In genomic region chr7:101936612-101937231, GRCh38 we compare ENCODE assay signal across 10 cellular contexts.
DNase-seq lines count a peak whose midpoint lies in the region; ATAC-seq and TF ChIP-seq lines count a peak whose summit lies in the region.
"Had no signal": no experiment of that assay in that cellular context is flagged by ENCODE, and none has a peak within 500 bp of the region (broad histone marks: within the 10 kb centered on the region; RNA-seq: fewer than 3 reads in every experiment).

No MANE protein-coding gene starts in this region.

- no peaks in the 10 kb centered on the region for H3K36me3 Mint-ChIP-seq in natural killer cell treated with Interleukin-12 subunit alpha and Interleukin-12 subunit beta and Interleukin-15 and Interleukin-18, amount 100 ng/mL, for 72 hours

- H3K27ac Mint-ChIP-seq in natural killer cell treated with Interleukin-12 subunit alpha and Interleukin-12 subunit beta and Interleukin-15 and Interleukin-18, amount 100 ng/mL, for 72 hours = no peak overlapping the region
- H3K27ac Mint-ChIP-seq: activated CD4-positive, alpha-beta T cell treated with anti-CD3 and anti-CD28 coated beads, Interleukin-2, amount 10 ng/mL, durations not matched to agents 24 days and 14 days had no signal

- no peaks in the 10 kb centered on the region for H3K27me3 ChIP-seq in BLaER1
- no peaks in the 10 kb centered on the region for H3K27me3 ChIP-seq in adrenal gland
- H3K27me3 ChIP-seq in prostate gland (replicated peaks; ENCODE audit: insufficient read depth) = no peaks in the 10 kb centered on the region
- H3K27me3 ChIP-seq in HAP-1 (ENCODE audit: low read depth) = no peaks in the 10 kb centered on the region

- no peak overlapping the region for H3K4me3 Mint-ChIP-seq in natural killer cell treated with Interleukin-12 subunit alpha and Interleukin-12 subunit beta and Interleukin-15 and Interleukin-18, amount 100 ng/mL, for 72 hours
- H3K4me3 Mint-ChIP-seq: activated CD4-positive, alpha-beta T cell treated with anti-CD3 and anti-CD28 coated beads, Interleukin-2, amount 10 ng/mL, durations not matched to agents 24 days and 14 days had no signal

- H3K4me3 ChIP-seq in BLaER1 (0 out of 2 replicates have a peak overlapping the region, but pooled peaks have one; percentile 5), adrenal gland (peak overlapping the region in 2 of 4 donors; percentile 6 to 17), prostate gland (no peak overlapping the region), HAP-1 (no peak overlapping the region)

- H3K4me1 ChIP-seq in BLaER1 (peaks cover 93% of the 10 kb centered on the region), adrenal gland (replicated peaks in 1 of 2) (peaks cover 11 to 27% of the 10 kb centered on the region in 2 donors), prostate gland (replicated peaks) (peaks cover 22% of the 10 kb centered on the region), HAP-1 (no peaks in the 10 kb centered on the region; the same call in none of the 2 replicates)

- H3K9me3 ChIP-seq in BLaER1 (peaks cover 12% of the 10 kb centered on the region; the same call in 1 of the 2 replicates), adrenal gland (replicated peaks in 1 of 3) (no peaks in the 10 kb centered on the region), prostate gland (no peaks in the 10 kb centered on the region), HAP-1 (no peaks in the 10 kb centered on the region)

- H3K9ac ChIP-seq in BLaER1 = peak overlapping the region; percentile 67

- intact Hi-C loops in adrenal gland (cut with DNase I) (no loop called here), left ventricle myocardium superior (cut with micrococcal nuclease) (no loop called here), prostate gland (cut with DNase I) (no loop called here)

- no peaks in the 10 kb centered on the region for H3K9me3 Mint-ChIP-seq in natural killer cell treated with Interleukin-12 subunit alpha and Interleukin-12 subunit beta and Interleukin-15 and Interleukin-18, amount 100 ng/mL, for 72 hours
- H3K9me3 Mint-ChIP-seq: activated CD4-positive, alpha-beta T cell treated with anti-CD3 and anti-CD28 coated beads, Interleukin-2, amount 10 ng/mL, durations not matched to agents 24 days and 14 days had no signal

- H4K20me1 ChIP-seq in BLaER1 = peaks cover 20% of the 10 kb centered on the region

- ATAC-seq in left ventricle myocardium superior = peak; percentile 41
- ATAC-seq in natural killer cell treated with Interleukin-12 subunit alpha and Interleukin-12 subunit beta and Interleukin-15 and Interleukin-18, amount 100 ng/mL, for 72 hours = no peak

- H3K27ac ChIP-seq in BLaER1 (peak overlapping the region; percentile 94), adrenal gland (peak overlapping the region in 1 of 5 donors; percentile 41), prostate gland (peak overlapping the region; percentile 61 to 72)

- H3K36me3 ChIP-seq in BLaER1 (peaks cover 23% of the 10 kb centered on the region), adrenal gland (replicated peaks in 1 of 2) (no peaks in the 10 kb centered on the region), prostate gland (no peaks in the 10 kb centered on the region), HAP-1 (replicated peaks) (no peaks in the 10 kb centered on the region)

- peak overlapping the region; percentile 92 for H3K4me2 ChIP-seq in BLaER1

- DNase-seq in adrenal gland (peak in 5 of 7 donors; percentile 33 to 64 (median 44)), left ventricle myocardium superior (peak; percentile 66), prostate gland (ENCODE audit: low spot score) (peak; percentile 45), HAP-1 (ENCODE audit: low spot score in 2 of 2) (no peak), putamen (ENCODE audit: low spot score) (no peak), NCI-H774 (lab: John Stamatoyannopoulos, UW) (no peak)
- no peak for DNase-seq in natural killer cell treated with Interleukin-12 subunit alpha and Interleukin-12 subunit beta and Interleukin-15 and Interleukin-18, amount 100 ng/mL, for 72 hours (ENCODE audit: low spot score)
- DNase-seq: activated CD4-positive, alpha-beta T cell treated with anti-CD3 and anti-CD28 coated beads, Interleukin-2, amount 10 ng/mL, durations not matched to agents 24 days and 14 days; NCI-H446 treated with DMSO at 0.1 percent for 48 hours had no signal

- in situ Hi-C loops in HAP-1 (cut with MboI; ENCODE audit: low sequenced_read_pairs) = no loop called here

- no peaks in the 10 kb centered on the region for H3K27me3 Mint-ChIP-seq in natural killer cell treated with Interleukin-12 subunit alpha and Interleukin-12 subunit beta and Interleukin-15 and Interleukin-18, amount 100 ng/mL, for 72 hours
- H3K27me3 Mint-ChIP-seq: activated CD4-positive, alpha-beta T cell treated with anti-CD3 and anti-CD28 coated beads, Interleukin-2, amount 10 ng/mL, durations not matched to agents 24 days and 14 days had no signal

- TF ChIP-seq POLR2A in adrenal gland (IDR thresholded peaks at IDR 0.05) (no peak), prostate gland (IDR thresholded peaks at IDR 0.05) (no peak)

- H3K4me1 Mint-ChIP-seq in natural killer cell treated with Interleukin-12 subunit alpha and Interleukin-12 subunit beta and Interleukin-15 and Interleukin-18, amount 100 ng/mL, for 72 hours (ENCODE audit: low read depth in 2 of 2) = peaks cover 6 to 15% of the 10 kb centered on the region in 2 donors
- H3K4me1 Mint-ChIP-seq: activated CD4-positive, alpha-beta T cell treated with anti-CD3 and anti-CD28 coated beads, Interleukin-2, amount 10 ng/mL, durations not matched to agents 24 days and 14 days had no signal

- 18 to 44% (median 31%) methylated on average over 2 to 19 of the region's 19 CpGs for WGBS in adrenal gland, 4 donors
- WGBS in prostate gland = 18% methylated on average over 19 of the region's 19 CpGs

- no peak for TF ChIP-seq CTCF in adrenal gland (IDR thresholded peaks at IDR 0.05)
- no peak for TF ChIP-seq CTCF in prostate gland (IDR thresholded peaks at IDR 0.05)

Comparison
In these comparisons a context has a peak if more than half of its experiments do, and no peak if none do; other contexts are left out.
1. DNase-seq: peak in adrenal gland (5 of 7), left ventricle myocardium superior (single experiment) and prostate gland (single experiment); none in HAP-1 (0 of 2), putamen (single experiment), natural killer cell treated with Interleukin-12 subunit alpha and Interleukin-12 subunit beta and Interleukin-15 and Interleukin-18, amount 100 ng/mL, for 72 hours (single experiment) and NCI-H774 (single experiment).